8 cellular contexts compared by ENCODE assay signal in genomic region chr9:93057703-93058356, GRCh38. TPM values are rescaled to one million over a fixed set of nuclear protein-coding genes. Genes with fewer than 3 reads are reported as not detected.
DNase-seq lines count a peak whose midpoint lies in the region; ATAC-seq, FAIRE-seq and TF ChIP-seq lines count a peak whose summit lies in the region.

No MANE protein-coding gene starts in this region.

- no peak overlapping the region for H3K9ac ChIP-seq in HUES64 (ENCODE audit: low read depth, low read length)

- no peak for TF ChIP-seq POLR2A in A549 (IDR thresholded peaks at IDR 0.05; ENCODE audit: low read length)

- no peak overlapping the region; the same call in 2 of the 3 replicates for H3K4me3 ChIP-seq in A549
- peak overlapping the region; percentile 34 for H3K4me3 ChIP-seq in HUES64 (ENCODE audit: low read length)

- WGBS in A549 (ENCODE audit: missing lambda C conversion rate), result 84% methylated on average over 12 of the region's 14 CpGs
- 60% methylated on average over 12 of the region's 14 CpGs for WGBS in HUES64

- H3K27me3 Mint-ChIP-seq in immature natural killer cell (ENCODE audit: low read depth in 3 of 3), result peaks cover 18 to 22% (median 19%) of the 10 kb centered on the region in 3 donors

- ATAC-seq in A549 (no peak), GM21381 (IDR thresholded peaks at IDR 0.05; ENCODE audit: unreplicated experiment) (peak; percentile 16), GM21390 (IDR thresholded peaks at IDR 0.05; ENCODE audit: unreplicated experiment) (no peak)

- H3K36me3 Mint-ChIP-seq in immature natural killer cell, result no peaks in the 10 kb centered on the region

- FAIRE-seq in A549 (lab: Jason Lieb, UNC), result no peak

- H3K4me3 Mint-ChIP-seq in immature natural killer cell, result peak overlapping the region; percentile 59 to 82 (median 69)

- CTCF ChIA-PET in A549 (lab: Yijun Ruan, JAX), result no interaction called here

- H3K27ac Mint-ChIP-seq in immature natural killer cell, result peak overlapping the region in 4 of 6 donors; percentile 67 to 84 (median 73)

- DNase-seq in A549 (ENCODE audit: low read depth in 1 of 2, low spot score in 1 of 2), result no peak
- DNase-seq in immature natural killer cell, result no peak
- DNase-seq in NCI-H446 treated with DMSO at 0.1 percent for 48 hours (lab: John Stamatoyannopoulos, UW), result no peak
- no peak for DNase-seq in SKM-1 treated with dmso at 0.1 percent for 144 hours (lab: John Stamatoyannopoulos, UW; ENCODE audit: unreplicated experiment)
- DNase-seq in retina, result no peak

- no peaks in the 10 kb centered on the region for H3K9me3 ChIP-seq in A549
- H3K9me3 ChIP-seq in HUES64 (ENCODE audit: insufficient read depth, low read depth, low read length), result no peaks in the 10 kb centered on the region

- no peak for TF ChIP-seq RAD21 in A549 (conservative IDR thresholded peaks at IDR 0.05 in 1 of 2, IDR thresholded peaks at IDR 0.05 in 1 of 2)

- no peaks in the 10 kb centered on the region for H3K9me3 Mint-ChIP-seq in immature natural killer cell

- no peak for TF ChIP-seq EP300 in A549 (IDR thresholded peaks at IDR 0.05)

- H3K27ac ChIP-seq in A549 (peak overlapping the region; percentile 40 to 75; a peak in 2 of 6 replicates), HUES64 (ENCODE audit: low read depth, low read length) (no peak overlapping the region)

- peaks cover 17% of the 10 kb centered on the region for H3K27me3 ChIP-seq in HUES64 (ENCODE audit: insufficient read depth, low read length)

- H3K4me2 ChIP-seq in A549, result peak overlapping the region; percentile 91; the same call in 2 of the 3 replicates

- H3K4me1 ChIP-seq in A549 (peaks cover 18% of the 10 kb centered on the region), HUES64 (ENCODE audit: insufficient read depth, low read length) (peaks cover 10% of the 10 kb centered on the region)

- POLR2A ChIA-PET in A549 (lab: Yijun Ruan, JAX), result no interaction called here

- H3K36me3 ChIP-seq in HUES64 (ENCODE audit: insufficient read depth, low read length), result no peaks in the 10 kb centered on the region

- no peak for TF ChIP-seq CTCF in A549 (IDR thresholded peaks at IDR 0.05)

- H3K4me1 Mint-ChIP-seq in immature natural killer cell, result peaks cover 56 to 71% of the 10 kb centered on the region in 2 donors

TF ChIP-seq in A549, 52 proteins besides CTCF, POLR2A, EP300 and RAD21:
- TF ChIP-seq EHF (CRISPR knock-in tag; IDR thresholded peaks at IDR 0.05) (no peak), ELK1 (IDR thresholded peaks at IDR 0.05; ENCODE audit: low read depth, low read length) (no peak), CHD2 (IDR thresholded peaks at IDR 0.05; ENCODE audit: low read length, partially characterized antibody) (no peak), CBX2 (IDR thresholded peaks at IDR 0.05; ENCODE audit: borderline replicate concordance, low read depth) (no peak), BCL3 (IDR thresholded peaks at IDR 0.05) (no peak), NFE2L2 (conservative IDR thresholded peaks at IDR 0.05; ENCODE audit: low read length) (no peak), ATOH8 (CRISPR knock-in tag; IDR thresholded peaks at IDR 0.05; ENCODE audit: low read depth) (no peak), CHD4 (IDR thresholded peaks at IDR 0.05; ENCODE audit: borderline replicate concordance) (no peak), ESRRA (IDR thresholded peaks at IDR 0.05; ENCODE audit: borderline replicate concordance, low read length) (no peak), CEBPB (IDR thresholded peaks at IDR 0.05) (no peak), HES2 (IDR thresholded peaks at IDR 0.05) (no peak), SMC3 (IDR thresholded peaks at IDR 0.05) (no peak), TFCP2L1 (CRISPR knock-in tag; IDR thresholded peaks at IDR 0.05) (no peak), PHF8 (IDR thresholded peaks at IDR 0.05; ENCODE audit: borderline replicate concordance, low read depth) (no peak), RARB (CRISPR knock-in tag; IDR thresholded peaks at IDR 0.05) (no peak), ZFP36 (IDR thresholded peaks at IDR 0.05; ENCODE audit: borderline replicate concordance, partially characterized antibody) (no peak), TP53 (CRISPR knock-in tag; IDR thresholded peaks at IDR 0.05) (no peak), GATA3 (IDR thresholded peaks at IDR 0.05; ENCODE audit: borderline replicate concordance) (no peak), NPAS2 (CRISPR knock-in tag; IDR thresholded peaks at IDR 0.05; ENCODE audit: borderline replicate concordance) (no peak), JUNB (IDR thresholded peaks at IDR 0.05) (no peak)
TF ChIP-seq in A549: peak in this region for 0.

RNA-seq across cellular contexts. Expression of gene SUSD3, which starts 0.7 kb away (rescaled TPM):
- polyA plus RNA-seq in A549 (2011; rRNA removed) (0.27 and 0.66 TPM in 2 replicates), A549 (2017; fragmentation: RNase III; extraction: RNeasy Plus Mini Kit Qiagen cat#74134 plus additional on column Dnase treatment) (0.34 to 0.46 TPM (median 0.42 TPM) in 3 replicates), immature natural killer cell (1 to 10 TPM in 2 of 3 donors, not detected in 1; 3.5 to 5.2 TPM)
- polyA plus RNA-seq in A549 (2012; cell fraction: cytosol; rRNA removed), result 1.3 and 1.9 TPM in 2 replicates
- polyA plus RNA-seq in A549 (2012; cell fraction: nucleus; rRNA removed), result 1.7 TPM in 2 replicates
- 0.25 TPM in 1 of 2 replicates, not detected in the other for polyA minus RNA-seq in A549 (2011; rRNA and poly(A)+ RNA removed)
- polyA plus RNA-seq in HUES64 (2013, experiment 1 of 2), result 2.9 TPM
- 6.1 TPM for polyA plus RNA-seq in HUES64 (2013, experiment 2 of 2)

RNA-seq across cellular contexts. Expression of gene CARD19, which starts 38.2 kb away (rescaled TPM):
- 27.6 and 36.0 TPM in 2 replicates for polyA plus RNA-seq in A549 (2011; rRNA removed)
- 108 and 125 TPM in 2 replicates for polyA plus RNA-seq in A549 (2012; cell fraction: cytosol; rRNA removed)
- 124 and 150 TPM in 2 replicates for polyA plus RNA-seq in A549 (2012; cell fraction: nucleus; rRNA removed)
- polyA plus RNA-seq in A549 (2017; fragmentation: RNase III; extraction: RNeasy Plus Mini Kit Qiagen cat#74134 plus additional on column Dnase treatment), result 30.3 to 34.5 TPM (median 33.2 TPM) in 3 replicates
- polyA minus RNA-seq in A549 (2011; rRNA and poly(A)+ RNA removed), result 20.2 and 23.0 TPM in 2 replicates
- polyA plus RNA-seq in HUES64 (2013, experiment 1 of 2), result 16.0 TPM
- 21.5 TPM for polyA plus RNA-seq in HUES64 (2013, experiment 2 of 2)
- polyA plus RNA-seq in immature natural killer cell, result 100 to 1,000 TPM in 1 of 3 donors, 10 to 100 TPM in 2; 55.1 to 105 (median 78.8) TPM
